ENCODE assay signal across 1 cellular context in the genomic region with DNA sequence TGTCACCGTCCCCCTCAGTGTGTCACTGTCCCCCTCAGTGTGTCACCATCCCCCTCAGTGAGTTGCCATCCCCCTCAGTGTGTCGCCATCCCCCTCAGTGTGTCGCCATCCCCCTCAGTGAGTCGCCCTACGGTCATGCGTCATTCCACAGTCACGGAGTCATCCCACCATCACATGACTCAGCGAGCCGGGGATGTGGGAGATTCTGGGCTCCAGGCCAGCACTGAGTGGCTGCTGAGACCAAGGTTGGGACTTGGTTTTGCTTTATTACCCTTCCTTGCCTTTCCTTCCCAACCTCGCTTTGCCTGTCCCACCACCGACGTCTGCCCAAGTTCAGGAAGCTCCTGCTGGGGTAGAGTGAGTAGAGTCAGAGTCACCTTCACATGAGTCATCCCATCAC.
TF ChIP-seq lines count a peak whose summit lies in the region.

No MANE protein-coding gene starts in this region.

TF ChIP-seq in HCT116, 20 proteins besides CTCF, POLR2A, EP300 and RAD21 (continued from another document):
- TF ChIP-seq ATF3 (IDR thresholded peaks at IDR 0.05), result no peak
